Comparison of ENCODE assay signal across 28 cellular contexts in genomic region chr15:65958835-65959234, GRCh38.
"Had no signal": no experiment of that assay in that cellular context is flagged by ENCODE, and none has a peak within 500 bp of the region (broad histone marks: within the 10 kb centered on the region; RNA-seq: fewer than 3 reads in every experiment).

No MANE protein-coding gene starts in this region.

- H3K9me3 Mint-ChIP-seq: naive B cell; naive thymus-derived CD8-positive, alpha-beta T cell; natural killer cell treated with Interleukin-12 subunit alpha and Interleukin-12 subunit beta and Interleukin-15 and Interleukin-18, amount 100 ng/mL, for 72 hours; nephron progenitor cell; neural progenitor cell; stimulated activated effector memory CD8-positive, alpha-beta T cell treated with anti-CD3 and anti-CD28 coated beads, Interleukin-12 subunit alpha, Interleukin-12 subunit beta, amount 100 ng/mL, for 72 hours; stimulated activated naive B cell treated with anti-CD40 and anti-IgM and Interleukin-4, amounts not matched to agents 10 μg/mL and 1 μg/mL and 100 μg/mL, for 72 hours had no signal

- H3K27ac ChIP-seq: neural progenitor cell, ovary, parathyroid adenoma, psoas muscle, right lobe of liver, sigmoid colon, stomach, thoracic aorta, thyroid gland, tibial nerve, upper lobe of left lung, vagina had no signal

- ATAC-seq: naive thymus-derived CD8-positive, alpha-beta T cell; natural killer cell treated with Interleukin-12 subunit alpha and Interleukin-12 subunit beta and Interleukin-15 and Interleukin-18, amount 100 ng/mL, for 72 hours; psoas muscle; right cardiac atrium; right lobe of liver; stimulated activated effector memory CD8-positive, alpha-beta T cell treated with anti-CD3 and anti-CD28 coated beads, Interleukin-12 subunit alpha, Interleukin-12 subunit beta, amount 100 ng/mL, for 72 hours; stimulated activated naive B cell treated with anti-CD40 and anti-IgM and Interleukin-4, amounts not matched to agents 10 μg/mL and 1 μg/mL and 100 μg/mL, for 72 hours had no signal

- H3K4me3 ChIP-seq: neural progenitor cell, ovary, psoas muscle, right lobe of liver, sigmoid colon, stomach, thoracic aorta, thyroid gland, tibial nerve, upper lobe of left lung, vagina had no signal

- DNase-seq: naive B cell; naive thymus-derived CD8-positive, alpha-beta T cell; nephron progenitor cell; occipital lobe; ovary; psoas muscle; right cardiac atrium; right lobe of liver; sigmoid colon; small intestine; stimulated activated CD4-positive, alpha-beta T cell treated with anti-CD3 and anti-CD28 coated beads, Interleukin-15, amount 100 ng/mL, for 24 hours; stimulated activated CD4-positive, alpha-beta T cell treated with anti-CD3 and anti-CD28 coated beads, Interleukin-2, amount 100 ng/mL, for 24 hours; stimulated activated CD4-positive, alpha-beta T cell treated with anti-CD3 and anti-CD28 coated beads, Interleukin-2, amount 100 ng/mL, for 48 hours; stimulated activated CD4-positive, alpha-beta T cell treated with anti-CD3 and anti-CD28 coated beads, Interleukin-4, amount 100 ng/mL, for 24 hours; stimulated activated naive B cell treated with anti-CD40 and anti-IgM and Interleukin-4, amounts not matched to agents 10 μg/mL and 1 μg/mL and 100 μg/mL, for 72 hours; stimulated activated naive CD4-positive, alpha-beta T cell treated with Interleukin-2 at 50 U/mL for 16 hours; stomach; thyroid gland; trophoblast cell; upper lobe of left lung had no signal

- H3K4me1 Mint-ChIP-seq: stimulated activated effector memory CD8-positive, alpha-beta T cell treated with anti-CD3 and anti-CD28 coated beads, Interleukin-12 subunit alpha, Interleukin-12 subunit beta, amount 100 ng/mL, for 72 hours had no signal

- H3K4me1 ChIP-seq: parathyroid adenoma, psoas muscle, right lobe of liver, sigmoid colon, stomach, thyroid gland, tibial nerve, vagina had no signal

- H3K4me3 Mint-ChIP-seq: naive thymus-derived CD8-positive, alpha-beta T cell; natural killer cell treated with Interleukin-12 subunit alpha and Interleukin-12 subunit beta and Interleukin-15 and Interleukin-18, amount 100 ng/mL, for 72 hours; nephron progenitor cell; neural progenitor cell; stimulated activated effector memory CD8-positive, alpha-beta T cell treated with anti-CD3 and anti-CD28 coated beads, Interleukin-12 subunit alpha, Interleukin-12 subunit beta, amount 100 ng/mL, for 72 hours; stimulated activated naive B cell treated with anti-CD40 and anti-IgM and Interleukin-4, amounts not matched to agents 10 μg/mL and 1 μg/mL and 100 μg/mL, for 72 hours had no signal

- H3K9me3 ChIP-seq: ovary, psoas muscle, right lobe of liver, sigmoid colon, stomach, thoracic aorta, thyroid gland, tibial nerve, upper lobe of left lung, vagina had no signal

- H3K27me3 ChIP-seq: neural progenitor cell, ovary, right lobe of liver, thyroid gland, upper lobe of left lung, vagina had no signal

- H3K36me3 ChIP-seq: neural progenitor cell, ovary, right lobe of liver, sigmoid colon, stomach, thoracic aorta, thyroid gland, tibial nerve, upper lobe of left lung, vagina had no signal

- H3K27ac Mint-ChIP-seq: natural killer cell treated with Interleukin-12 subunit alpha and Interleukin-12 subunit beta and Interleukin-15 and Interleukin-18, amount 100 ng/mL, for 72 hours; nephron progenitor cell; neural progenitor cell; progenitor cell of endocrine pancreas; stimulated activated effector memory CD8-positive, alpha-beta T cell treated with anti-CD3 and anti-CD28 coated beads, Interleukin-12 subunit alpha, Interleukin-12 subunit beta, amount 100 ng/mL, for 72 hours; stimulated activated naive B cell treated with anti-CD40 and anti-IgM and Interleukin-4, amounts not matched to agents 10 μg/mL and 1 μg/mL and 100 μg/mL, for 72 hours had no signal
